ENCODE assay signal across 2 cellular contexts in the genomic region with DNA sequence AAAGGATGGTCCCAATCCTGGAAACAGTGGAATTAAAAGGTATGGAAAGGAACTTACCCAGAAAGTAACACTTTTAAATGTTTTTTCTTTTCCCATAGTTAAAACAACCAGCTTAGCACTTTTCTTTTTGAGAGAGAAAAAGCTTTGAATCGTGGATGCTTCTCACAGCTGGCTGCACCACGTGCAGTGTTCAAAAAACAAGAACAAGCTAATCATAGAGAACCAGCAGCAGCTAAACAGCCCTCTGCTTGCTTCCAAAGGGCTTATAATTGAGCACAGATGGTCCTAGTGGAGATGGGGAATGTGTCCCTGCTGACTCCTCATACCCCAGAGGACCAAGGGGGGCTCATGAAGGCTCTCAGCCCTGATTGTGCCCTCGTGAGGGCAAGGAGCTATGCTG.
TF ChIP-seq lines count a peak whose summit lies in the region.

No MANE protein-coding gene starts in this region.

TF ChIP-seq in SK-N-SH, 30 proteins besides CTCF, POLR2A, EP300 and RAD21 (continued from another document):
- TF ChIP-seq, protein P1, sequence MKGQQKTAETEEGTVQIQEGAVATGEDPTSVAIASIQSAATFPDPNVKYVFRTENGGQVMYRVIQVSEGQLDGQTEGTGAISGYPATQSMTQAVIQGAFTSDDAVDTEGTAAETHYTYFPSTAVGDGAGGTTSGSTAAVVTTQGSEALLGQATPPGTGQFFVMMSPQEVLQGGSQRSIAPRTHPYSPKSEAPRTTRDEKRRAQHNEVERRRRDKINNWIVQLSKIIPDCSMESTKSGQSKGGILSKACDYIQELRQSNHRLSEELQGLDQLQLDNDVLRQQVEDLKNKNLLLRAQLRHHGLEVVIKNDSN (IDR thresholded peaks at IDR 0.05; ENCODE audit: borderline replicate concordance, low read depth) = no peak
- TF ChIP-seq, protein P2, sequence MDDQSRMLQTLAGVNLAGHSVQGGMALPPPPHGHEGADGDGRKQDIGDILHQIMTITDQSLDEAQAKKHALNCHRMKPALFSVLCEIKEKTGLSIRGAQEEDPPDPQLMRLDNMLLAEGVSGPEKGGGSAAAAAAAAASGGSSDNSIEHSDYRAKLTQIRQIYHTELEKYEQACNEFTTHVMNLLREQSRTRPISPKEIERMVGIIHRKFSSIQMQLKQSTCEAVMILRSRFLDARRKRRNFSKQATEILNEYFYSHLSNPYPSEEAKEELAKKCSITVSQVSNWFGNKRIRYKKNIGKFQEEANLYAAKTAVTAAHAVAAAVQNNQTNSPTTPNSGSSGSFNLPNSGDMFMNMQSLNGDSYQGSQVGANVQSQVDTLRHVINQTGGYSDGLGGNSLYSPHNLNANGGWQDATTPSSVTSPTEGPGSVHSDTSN (IDR thresholded peaks at IDR 0.05) = no peak
- no peak for TF ChIP-seq JUND (IDR thresholded peaks at IDR 0.05)
- TF ChIP-seq GABPA (IDR thresholded peaks at IDR 0.05; ENCODE audit: low read depth) = no peak
- TF ChIP-seq TCF12 (IDR thresholded peaks at IDR 0.05) = no peak
- no peak for TF ChIP-seq YY1 (IDR thresholded peaks at IDR 0.05; ENCODE audit: low read depth)
- no peak for TF ChIP-seq ELF1 (IDR thresholded peaks at IDR 0.05)
- TF ChIP-seq GATA2 (CRISPR knock-in tag; IDR thresholded peaks at IDR 0.05) = no peak

TF ChIP-seq in SK-N-SH treated with all-trans-retinoic acid at 6 μM for 48 hours, 23 proteins besides CTCF, POLR2A, EP300 and RAD21 (continued from another document):
- TF ChIP-seq, protein P3, sequence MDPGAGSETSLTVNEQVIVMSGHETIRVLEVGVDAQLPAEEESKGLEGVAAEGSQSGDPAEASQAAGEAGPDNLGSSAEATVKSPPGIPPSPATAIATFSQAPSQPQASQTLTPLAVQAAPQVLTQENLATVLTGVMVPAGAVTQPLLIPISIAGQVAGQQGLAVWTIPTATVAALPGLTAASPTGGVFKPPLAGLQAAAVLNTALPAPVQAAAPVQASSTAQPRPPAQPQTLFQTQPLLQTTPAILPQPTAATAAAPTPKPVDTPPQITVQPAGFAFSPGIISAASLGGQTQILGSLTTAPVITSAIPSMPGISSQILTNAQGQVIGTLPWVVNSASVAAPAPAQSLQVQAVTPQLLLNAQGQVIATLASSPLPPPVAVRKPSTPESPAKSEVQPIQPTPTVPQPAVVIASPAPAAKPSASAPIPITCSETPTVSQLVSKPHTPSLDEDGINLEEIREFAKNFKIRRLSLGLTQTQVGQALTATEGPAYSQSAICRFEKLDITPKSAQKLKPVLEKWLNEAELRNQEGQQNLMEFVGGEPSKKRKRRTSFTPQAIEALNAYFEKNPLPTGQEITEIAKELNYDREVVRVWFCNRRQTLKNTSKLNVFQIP (CRISPR knock-in tag; IDR thresholded peaks at IDR 0.05; ENCODE audit: borderline replicate concordance, low read depth) = no peak
- TF ChIP-seq ZNF70 (CRISPR knock-in tag; IDR thresholded peaks at IDR 0.05) = no peak
